In the genomic region with DNA sequence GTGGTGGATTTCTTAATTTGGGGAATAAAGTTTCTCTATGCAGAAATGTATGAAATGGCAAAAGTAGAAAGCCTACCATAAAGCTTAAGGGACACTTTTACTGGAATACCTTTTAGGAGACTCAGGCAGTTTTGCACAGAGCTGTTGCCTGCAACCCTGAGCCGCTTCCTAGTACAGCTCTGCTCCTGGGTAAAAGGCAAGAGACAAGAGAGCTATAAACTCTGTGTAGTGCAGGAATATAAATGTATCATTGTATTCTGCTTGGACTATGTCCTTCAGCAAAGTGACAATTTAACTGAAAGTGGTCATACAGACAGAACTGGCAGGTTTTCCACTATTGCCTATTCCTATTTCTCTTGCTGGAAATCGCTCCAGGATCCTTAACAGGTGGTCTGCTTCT, we compare ENCODE assay signal across 1 cellular context.
TF ChIP-seq lines count a peak whose summit lies in the region.

No MANE protein-coding gene starts in this region.

TF ChIP-seq in A549, 52 proteins besides CTCF, POLR2A, EP300 and RAD21 (continued from another document):
- TF ChIP-seq REST (IDR thresholded peaks at IDR 0.05) (no peak), MAZ (IDR thresholded peaks at IDR 0.05; ENCODE audit: borderline replicate concordance, low read depth, low read length) (no peak), CEBPB (IDR thresholded peaks at IDR 0.05) (no peak)
